11 cellular contexts compared by ENCODE assay signal in genomic region chr7:155000795-155001194, GRCh38. TPM values are rescaled to one million over a fixed set of nuclear protein-coding genes. Genes with fewer than 3 reads are reported as not detected.
DNase-seq lines count a peak whose midpoint lies in the region; ATAC-seq and TF ChIP-seq lines count a peak whose summit lies in the region.
"Had no signal": no experiment of that assay in that cellular context is flagged by ENCODE, and none has a peak within 500 bp of the region (broad histone marks: within the 10 kb centered on the region; RNA-seq: fewer than 3 reads in every experiment).

No MANE protein-coding gene starts in this region.

- H3K27me3 Mint-ChIP-seq in chondrocyte (ENCODE audit: low read depth) (no peaks in the 10 kb centered on the region), endothelial cell (ENCODE audit: unreplicated experiment) (peaks cover 5% of the 10 kb centered on the region)
- H3K27me3 Mint-ChIP-seq: memory B cell had no signal

- H3K9me3 Mint-ChIP-seq in chondrocyte (ENCODE audit: low read depth) = no peaks in the 10 kb centered on the region
- no peaks in the 10 kb centered on the region for H3K9me3 Mint-ChIP-seq in endothelial cell (ENCODE audit: unreplicated experiment)
- H3K9me3 Mint-ChIP-seq: activated T-cell treated with anti-CD3 and anti-CD28 coated beads, Interleukin-2, amount 50 U/mL, for 72 hours; memory B cell had no signal

- no peak overlapping the region for H2AFZ ChIP-seq in MM.1S (ENCODE audit: low read length)

- no peak overlapping the region for H3K27ac ChIP-seq in BLaER1 treated with 17β-estradiol and CSF1 and Interleukin-3, amounts not matched to agents 10 nM and 100 nM
- H3K27ac ChIP-seq in DOHH2 (ENCODE audit: low read depth, low read length) (no peak overlapping the region), MM.1S (ENCODE audit: low read length) (no peak overlapping the region)

- H3K4me1 ChIP-seq in BLaER1 treated with 17β-estradiol and CSF1 and Interleukin-3, amounts not matched to agents 10 nM and 100 nM = peaks cover 24 to 41% (median 31%) of the 10 kb centered on the region in 10 experiments
- peaks cover 32% of the 10 kb centered on the region for H3K4me1 ChIP-seq in DOHH2 (ENCODE audit: control insufficient read depth, low read length)
- H3K4me1 ChIP-seq in MM.1S (ENCODE audit: low read length) = peaks cover 13% of the 10 kb centered on the region

- no peaks in the 10 kb centered on the region for H3K9me3 ChIP-seq in BLaER1 treated with 17β-estradiol and CSF1 and Interleukin-3, amounts not matched to agents 10 nM and 100 nM (replicated peaks in 1 of 11)
- H3K9me3 ChIP-seq in DOHH2 (ENCODE audit: control insufficient read depth, insufficient read depth, low read length) = no peaks in the 10 kb centered on the region
- no peaks in the 10 kb centered on the region for H3K9me3 ChIP-seq in MM.1S (replicated peaks; ENCODE audit: insufficient read depth, low read length)
- H3K9me3 ChIP-seq: MG63 had no signal

- H3K79me2 ChIP-seq in DOHH2 (ENCODE audit: control insufficient read depth, low read length) (peaks cover 92% of the 10 kb centered on the region), MM.1S (ENCODE audit: low read length) (peaks cover 59% of the 10 kb centered on the region)

- H3K27me3 ChIP-seq in BLaER1 treated with 17β-estradiol and CSF1 and Interleukin-3, amounts not matched to agents 10 nM and 100 nM = no peaks in the 10 kb centered on the region
- H3K27me3 ChIP-seq in DOHH2 (ENCODE audit: control insufficient read depth, low read length) = no peaks in the 10 kb centered on the region
- H3K27me3 ChIP-seq in MM.1S (replicated peaks; ENCODE audit: insufficient read depth, low read length) = no peaks in the 10 kb centered on the region
- H3K27me3 ChIP-seq: MG63 had no signal

- no peak overlapping the region for H3K9ac ChIP-seq in BLaER1 treated with 17β-estradiol and CSF1 and Interleukin-3, amounts not matched to agents 10 nM and 100 nM
- no peak overlapping the region for H3K9ac ChIP-seq in MM.1S (ENCODE audit: low read length)

- DNase-seq in MM.1S = peak; percentile 58
- DNase-seq in chondrocyte (ENCODE audit: low spot score) = no peak
- no peak for DNase-seq in endothelial cell (ENCODE audit: low spot score)
- DNase-seq: activated CD4-positive, CD25-positive, alpha-beta regulatory T cell treated with anti-CD3 and anti-CD28 coated beads, Interleukin-2, amount 50 U/mL, for 72 hours; MG63 had no signal

- H3F3A ChIP-seq in DOHH2 (ENCODE audit: control insufficient read depth, insufficient read depth) (peaks cover 8% of the 10 kb centered on the region), MM.1S (ENCODE audit: insufficient read depth, low read length) (no peaks in the 10 kb centered on the region)

- peaks cover 31 to 47% (median 42%) of the 10 kb centered on the region in 11 experiments for H3K36me3 ChIP-seq in BLaER1 treated with 17β-estradiol and CSF1 and Interleukin-3, amounts not matched to agents 10 nM and 100 nM
- H3K36me3 ChIP-seq in DOHH2 (ENCODE audit: control insufficient read depth, low read length) = peaks cover 83% of the 10 kb centered on the region
- 0 out of 2 replicates have a peak, but pooled peaks cover 3% of the 10 kb centered on the region for H3K36me3 ChIP-seq in MM.1S (replicated peaks; ENCODE audit: insufficient read depth, low read length)

- H3K27ac Mint-ChIP-seq in chondrocyte (ENCODE audit: unreplicated experiment) = no peak overlapping the region
- H3K27ac Mint-ChIP-seq in endothelial cell (ENCODE audit: unreplicated experiment) = no peak overlapping the region
- H3K27ac Mint-ChIP-seq: activated T-cell treated with anti-CD3 and anti-CD28 coated beads, Interleukin-2, amount 50 U/mL, for 72 hours; memory B cell had no signal

- H3K4me3 Mint-ChIP-seq in chondrocyte (ENCODE audit: unreplicated experiment) (no peak overlapping the region), endothelial cell (ENCODE audit: unreplicated experiment) (no peak overlapping the region)
- H3K4me3 Mint-ChIP-seq: activated T-cell treated with anti-CD3 and anti-CD28 coated beads, Interleukin-2, amount 50 U/mL, for 72 hours; memory B cell had no signal

- H4K20me1 ChIP-seq in BLaER1 treated with 17β-estradiol and CSF1 and Interleukin-3, amounts not matched to agents 10 nM and 100 nM = peaks cover 0 to 30% (median 19%) of the 10 kb centered on the region in 11 experiments; a peak in 16 of 22 replicates
- H4K20me1 ChIP-seq in DOHH2 (ENCODE audit: control insufficient read depth, insufficient read depth, low read depth, low read length) = peaks cover 27% of the 10 kb centered on the region
- no peaks in the 10 kb centered on the region for H4K20me1 ChIP-seq in MM.1S (ENCODE audit: insufficient read depth, low read length)

- no peak for ATAC-seq in HG02840 (IDR thresholded peaks at IDR 0.05; ENCODE audit: low FRiP score, unreplicated experiment)
- ATAC-seq in HG03378 (IDR thresholded peaks at IDR 0.05; ENCODE audit: unreplicated experiment) = no peak
- ATAC-seq: activated T-cell treated with anti-CD3 and anti-CD28 coated beads, Interleukin-2, amount 50 U/mL, for 72 hours had no signal

- H3K4me3 ChIP-seq in BLaER1 treated with 17β-estradiol and CSF1 and Interleukin-3, amounts not matched to agents 10 nM and 100 nM = no peak overlapping the region; a peak in 1 of 20 replicates
- H3K4me3 ChIP-seq in DOHH2 (ENCODE audit: low read length) (peak overlapping the region; percentile 74), MM.1S (ENCODE audit: low read length) (no peak overlapping the region)
- H3K4me3 ChIP-seq: MG63 had no signal

- H3K4me2 ChIP-seq in BLaER1 treated with 17β-estradiol and CSF1 and Interleukin-3, amounts not matched to agents 10 nM and 100 nM = peak overlapping the region; percentile 24 to 94 (median 89); a peak in 19 of 22 replicates
- H3K4me2 ChIP-seq in DOHH2 (ENCODE audit: low read length) = peak overlapping the region; percentile 76
- H3K4me2 ChIP-seq in MM.1S (ENCODE audit: low read depth, low read length) = no peak overlapping the region

- H3K4me1 Mint-ChIP-seq in chondrocyte (ENCODE audit: low read depth) = peaks cover 17% of the 10 kb centered on the region
- peaks cover 6% of the 10 kb centered on the region for H3K4me1 Mint-ChIP-seq in endothelial cell (ENCODE audit: unreplicated experiment)

- TF ChIP-seq CTCF in DOHH2 (IDR thresholded peaks at IDR 0.05; ENCODE audit: low read depth, low read length, poor library complexity, severe bottlenecking) (peak; percentile 86), MM.1S (IDR thresholded peaks at IDR 0.05; ENCODE audit: low read length) (peak; percentile 53), chondrocyte (IDR thresholded peaks at IDR 0.05) (peak; percentile 18), endothelial cell (IDR thresholded peaks at IDR 0.05; ENCODE audit: unreplicated experiment) (no peak)

- peaks cover 6% of the 10 kb centered on the region for H3K36me3 Mint-ChIP-seq in chondrocyte (ENCODE audit: low read depth)
- peaks cover 5% of the 10 kb centered on the region for H3K36me3 Mint-ChIP-seq in endothelial cell (ENCODE audit: low read depth, unreplicated experiment)

- H3K9me2 ChIP-seq in DOHH2 (replicated peaks; ENCODE audit: control insufficient read depth, low read length) = no peaks in the 10 kb centered on the region
- H3K9me2 ChIP-seq in MM.1S (replicated peaks; ENCODE audit: insufficient read depth, low read length) = no peaks in the 10 kb centered on the region

RNA-seq across cellular contexts. Expression of gene PAXIP1, which starts 2.1 kb away (rescaled TPM):
- 8.2 to 11.2 TPM (median 8.9 TPM) in 3 replicates for total RNA-seq in chondrocyte
- 16.8 TPM for total RNA-seq in endothelial cell (ENCODE audit: unreplicated experiment)
